ENCODE assay signal across 17 cellular contexts in the genomic region with DNA sequence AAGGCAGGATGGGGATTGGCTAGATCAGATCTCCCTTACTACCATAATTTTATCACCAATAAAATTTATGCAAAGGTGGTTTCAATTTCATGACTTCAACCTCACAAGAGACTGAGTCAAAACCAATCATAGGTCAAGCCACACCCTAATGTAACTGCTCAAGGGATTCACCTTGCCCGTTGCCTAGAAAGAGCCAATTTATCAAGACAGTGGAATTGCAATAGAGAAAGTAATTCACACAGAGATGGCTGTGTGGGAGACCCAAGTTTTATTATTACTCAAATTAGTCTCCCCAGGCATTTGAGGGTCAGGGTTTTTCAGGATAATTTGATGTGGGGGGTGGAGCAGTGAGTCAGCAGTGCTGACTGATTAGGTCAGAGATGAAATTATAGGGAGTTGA.
A peak's percentile ranks its signal among the peaks of the same experiment; 100 is the strongest.
DNase-seq lines count a peak whose midpoint lies in the region; ATAC-seq and TF ChIP-seq lines count a peak whose summit lies in the region.
"Had no signal": no experiment of that assay in that cellular context is flagged by ENCODE, and none has a peak within 500 bp of the region (broad histone marks: within the 10 kb centered on the region; RNA-seq: fewer than 3 reads in every experiment).

No MANE protein-coding gene starts in this region.

- H3K9me3 Mint-ChIP-seq in nephron progenitor cell = peaks cover 21% of the 10 kb centered on the region

- H3K9me3 ChIP-seq in HCT116 (ENCODE audit: control insufficient read depth in 1 of 2, insufficient read depth in 1 of 2, low read depth in 1 of 2, low read length in 2 of 2) = no peaks in the 10 kb centered on the region
- H3K9me3 ChIP-seq in Peyer's patch = peaks cover 0 to 18% (median 0%) of the 10 kb centered on the region in 4 donors

- no TSS peak for BruUV-seq in HCT116 (replicated peaks; lab: Mats Ljungman, UMichigan)

- intact Hi-C loops in HCT116 (cut with micrococcal nuclease) = no loop called here

- no peaks in the 10 kb centered on the region for H3K79me2 ChIP-seq in HCT116 (ENCODE audit: insufficient read depth, low read length)

- peak overlapping the region; percentile 78 for H3K27ac Mint-ChIP-seq in nephron progenitor cell
- H3K27ac Mint-ChIP-seq: B cell; CD14-positive monocyte; CD4-positive, alpha-beta T cell; GM23338; H9 had no signal

- no peaks in the 10 kb centered on the region for H3K4me1 Mint-ChIP-seq in nephron progenitor cell
- H3K4me1 Mint-ChIP-seq: B cell, CD14-positive monocyte, GM23338, H9 had no signal

- DNase-seq in HCT116 (ENCODE audit: low read depth, low spot score) = no peak
- peak; percentile 33 for DNase-seq in T1000 (lab: John Stamatoyannopoulos, UW)
- no peak for DNase-seq in nephron progenitor cell
- no peak for DNase-seq in NCI-H526 (lab: John Stamatoyannopoulos, UW)
- no peak for DNase-seq in Peyer's patch
- DNase-seq: Calu3; CD4-positive, alpha-beta T cell; COR-L47; DMS53; DMS79 treated with DMSO at 0.1 percent for 48 hours; GF-D8; H9 had no signal

- TF ChIP-seq CTCF in HCT116 (IDR thresholded peaks at IDR 0.05 in 2 of 3, conservative IDR thresholded peaks at IDR 0.05 in 1 of 3; ENCODE audit: borderline replicate concordance in 1 of 3, insufficient read depth in 1 of 3, low read depth in 2 of 3, low read length in 2 of 3) (no peak), nephron progenitor cell (IDR thresholded peaks at IDR 0.05) (no peak), Peyer's patch (IDR thresholded peaks at IDR 0.05) (no peak)

- no peaks in the 10 kb centered on the region for H3K9me2 ChIP-seq in HCT116 (ENCODE audit: insufficient read depth)

- no peaks in the 10 kb centered on the region for H4K20me1 ChIP-seq in HCT116 (ENCODE audit: insufficient read depth)
- H4K20me1 ChIP-seq: BLaER1 treated with 17β-estradiol and CSF1 and Interleukin-3, amounts not matched to agents 10 nM and 100 nM had no signal

- H3K27me3 ChIP-seq in HCT116 (ENCODE audit: insufficient read depth, low read length) (no peaks in the 10 kb centered on the region), Peyer's patch (no peaks in the 10 kb centered on the region)

- peaks cover 4% of the 10 kb centered on the region for H3K27me3 Mint-ChIP-seq in nephron progenitor cell (ENCODE audit: low read depth, poor library complexity)
- H3K27me3 Mint-ChIP-seq: B cell; CD4-positive, alpha-beta T cell had no signal

- peaks cover 11% of the 10 kb centered on the region for H3K36me3 Mint-ChIP-seq in nephron progenitor cell (ENCODE audit: low read depth)
- H3K36me3 Mint-ChIP-seq: CD14-positive monocyte had no signal

- CTCF ChIA-PET in HCT116 (lab: Charles Lee) = no interaction called here

- H3K27ac ChIP-seq in HCT116 (ENCODE audit: low read depth, low read length) (no peak overlapping the region), Peyer's patch (no peak overlapping the region)

- peaks cover 0 to 13% of the 10 kb centered on the region in 2 experiments; a peak in 2 of 4 replicates for H3K4me1 ChIP-seq in HCT116 (ENCODE audit: control insufficient read depth in 1 of 2, insufficient read depth in 2 of 2, low read length in 2 of 2)
- no peaks in the 10 kb centered on the region for H3K4me1 ChIP-seq in Peyer's patch

- H3K4me2 ChIP-seq in HCT116 (ENCODE audit: low read length) = no peak overlapping the region
- H3K4me2 ChIP-seq: BLaER1 treated with 17β-estradiol and CSF1 and Interleukin-3, amounts not matched to agents 10 nM and 100 nM; GM23338 had no signal

- TF ChIP-seq POLR2A in HCT116 (IDR thresholded peaks at IDR 0.05; ENCODE audit: borderline replicate concordance, extremely low read depth, insufficient read depth, insufficient read length) = no peak
- TF ChIP-seq POLR2A in Peyer's patch (IDR thresholded peaks at IDR 0.05) = no peak

- H3K4me3 ChIP-seq in HCT116 (replicated peaks in 1 of 2; ENCODE audit: low read depth in 1 of 2, low read length in 2 of 2) (no peak overlapping the region), Peyer's patch (no peak overlapping the region)
- H3K4me3 ChIP-seq: GM23338 had no signal

- H2AFZ ChIP-seq in HCT116 (ENCODE audit: low read depth, low read length, poor library complexity, severe bottlenecking) = no peak overlapping the region
- H2AFZ ChIP-seq: GM23338 had no signal

- RAD21 ChIA-PET in HCT116 (lab: Charles Lee; ENCODE audit: low non-redundant PET in 1 of 2, low total read pairs in 2 of 2, uncharacterized antibody in 2 of 2, unreplicated experiment in 2 of 2) = no interaction called here

- H3K36me3 ChIP-seq in HCT116 (ENCODE audit: control insufficient read depth in 1 of 2, insufficient read depth in 2 of 2, low read length in 2 of 2) (no peaks in the 10 kb centered on the region), Peyer's patch (no peaks in the 10 kb centered on the region)

- TF ChIP-seq RAD21 in HCT116 (IDR thresholded peaks at IDR 0.05; ENCODE audit: low read depth) = no peak

- no peak for ATAC-seq in HCT116
- no peak for ATAC-seq in HG02840 (IDR thresholded peaks at IDR 0.05; ENCODE audit: low FRiP score, unreplicated experiment)
- ATAC-seq: GM23338 had no signal

- H3K4me3 Mint-ChIP-seq in nephron progenitor cell = no peak overlapping the region
- H3K4me3 Mint-ChIP-seq: B cell; CD14-positive monocyte; CD4-positive, alpha-beta T cell; GM23338; H9 had no signal

- POLR2A ChIA-PET in HCT116 (lab: Charles Lee) = no interaction called here

- no peak overlapping the region for H3K9ac ChIP-seq in HCT116 (ENCODE audit: low read length)
- H3K9ac ChIP-seq: BLaER1 treated with 17β-estradiol and CSF1 and Interleukin-3, amounts not matched to agents 10 nM and 100 nM had no signal

TF ChIP-seq in HCT116, 20 proteins besides CTCF, POLR2A, EP300 and RAD21:
- TF ChIP-seq, protein P1, sequence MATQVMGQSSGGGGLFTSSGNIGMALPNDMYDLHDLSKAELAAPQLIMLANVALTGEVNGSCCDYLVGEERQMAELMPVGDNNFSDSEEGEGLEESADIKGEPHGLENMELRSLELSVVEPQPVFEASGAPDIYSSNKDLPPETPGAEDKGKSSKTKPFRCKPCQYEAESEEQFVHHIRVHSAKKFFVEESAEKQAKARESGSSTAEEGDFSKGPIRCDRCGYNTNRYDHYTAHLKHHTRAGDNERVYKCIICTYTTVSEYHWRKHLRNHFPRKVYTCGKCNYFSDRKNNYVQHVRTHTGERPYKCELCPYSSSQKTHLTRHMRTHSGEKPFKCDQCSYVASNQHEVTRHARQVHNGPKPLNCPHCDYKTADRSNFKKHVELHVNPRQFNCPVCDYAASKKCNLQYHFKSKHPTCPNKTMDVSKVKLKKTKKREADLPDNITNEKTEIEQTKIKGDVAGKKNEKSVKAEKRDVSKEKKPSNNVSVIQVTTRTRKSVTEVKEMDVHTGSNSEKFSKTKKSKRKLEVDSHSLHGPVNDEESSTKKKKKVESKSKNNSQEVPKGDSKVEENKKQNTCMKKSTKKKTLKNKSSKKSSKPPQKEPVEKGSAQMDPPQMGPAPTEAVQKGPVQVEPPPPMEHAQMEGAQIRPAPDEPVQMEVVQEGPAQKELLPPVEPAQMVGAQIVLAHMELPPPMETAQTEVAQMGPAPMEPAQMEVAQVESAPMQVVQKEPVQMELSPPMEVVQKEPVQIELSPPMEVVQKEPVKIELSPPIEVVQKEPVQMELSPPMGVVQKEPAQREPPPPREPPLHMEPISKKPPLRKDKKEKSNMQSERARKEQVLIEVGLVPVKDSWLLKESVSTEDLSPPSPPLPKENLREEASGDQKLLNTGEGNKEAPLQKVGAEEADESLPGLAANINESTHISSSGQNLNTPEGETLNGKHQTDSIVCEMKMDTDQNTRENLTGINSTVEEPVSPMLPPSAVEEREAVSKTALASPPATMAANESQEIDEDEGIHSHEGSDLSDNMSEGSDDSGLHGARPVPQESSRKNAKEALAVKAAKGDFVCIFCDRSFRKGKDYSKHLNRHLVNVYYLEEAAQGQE (IDR thresholded peaks at IDR 0.05; ENCODE audit: low read depth) = no peak
- TF ChIP-seq, protein P2, sequence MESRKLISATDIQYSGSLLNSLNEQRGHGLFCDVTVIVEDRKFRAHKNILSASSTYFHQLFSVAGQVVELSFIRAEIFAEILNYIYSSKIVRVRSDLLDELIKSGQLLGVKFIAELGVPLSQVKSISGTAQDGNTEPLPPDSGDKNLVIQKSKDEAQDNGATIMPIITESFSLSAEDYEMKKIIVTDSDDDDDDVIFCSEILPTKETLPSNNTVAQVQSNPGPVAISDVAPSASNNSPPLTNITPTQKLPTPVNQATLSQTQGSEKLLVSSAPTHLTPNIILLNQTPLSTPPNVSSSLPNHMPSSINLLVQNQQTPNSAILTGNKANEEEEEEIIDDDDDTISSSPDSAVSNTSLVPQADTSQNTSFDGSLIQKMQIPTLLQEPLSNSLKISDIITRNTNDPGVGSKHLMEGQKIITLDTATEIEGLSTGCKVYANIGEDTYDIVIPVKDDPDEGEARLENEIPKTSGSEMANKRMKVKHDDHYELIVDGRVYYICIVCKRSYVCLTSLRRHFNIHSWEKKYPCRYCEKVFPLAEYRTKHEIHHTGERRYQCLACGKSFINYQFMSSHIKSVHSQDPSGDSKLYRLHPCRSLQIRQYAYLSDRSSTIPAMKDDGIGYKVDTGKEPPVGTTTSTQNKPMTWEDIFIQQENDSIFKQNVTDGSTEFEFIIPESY (IDR thresholded peaks at IDR 0.05; ENCODE audit: extremely low read depth, insufficient replicate concordance, low read length) = no peak
- TF ChIP-seq TCF7L2 (IDR thresholded peaks at IDR 0.05; ENCODE audit: borderline replicate concordance, extremely low read depth, insufficient read depth, insufficient read length) = no peak
- TF ChIP-seq EZH2phosphoT487 (IDR thresholded peaks at IDR 0.05; ENCODE audit: borderline replicate concordance) = no peak
- peak; percentile 42; the same call in 1 of the 2 replicates for TF ChIP-seq CBX3 (IDR thresholded peaks at IDR 0.05; ENCODE audit: low read depth)
